In the genomic region with DNA sequence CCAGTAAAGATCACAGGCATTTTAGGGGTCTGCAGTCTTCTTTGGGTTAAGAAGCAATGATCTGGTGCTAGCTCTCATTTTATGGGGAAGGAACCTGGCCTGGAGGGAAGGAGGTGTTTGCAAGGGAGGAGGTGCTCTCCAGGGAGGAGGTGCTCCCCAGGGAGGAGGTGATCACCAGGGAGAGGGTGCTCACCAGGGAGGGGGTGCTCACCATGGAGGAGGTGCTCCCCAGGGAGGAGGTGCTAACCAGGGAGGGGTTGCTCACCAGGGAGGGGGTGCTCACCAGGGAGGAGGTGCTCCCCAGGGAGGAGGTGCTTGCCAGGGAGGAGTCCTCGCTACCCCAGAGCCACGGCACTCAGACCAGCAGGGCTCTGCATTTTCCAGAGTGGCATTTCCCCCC, we compare ENCODE assay signal across 1 cellular context.
TF ChIP-seq lines count a peak whose summit lies in the region.

No MANE protein-coding gene starts in this region.

TF ChIP-seq in HEK293, 187 proteins besides CTCF, POLR2A, EP300 and RAD21:
- TF ChIP-seq, protein P1, sequence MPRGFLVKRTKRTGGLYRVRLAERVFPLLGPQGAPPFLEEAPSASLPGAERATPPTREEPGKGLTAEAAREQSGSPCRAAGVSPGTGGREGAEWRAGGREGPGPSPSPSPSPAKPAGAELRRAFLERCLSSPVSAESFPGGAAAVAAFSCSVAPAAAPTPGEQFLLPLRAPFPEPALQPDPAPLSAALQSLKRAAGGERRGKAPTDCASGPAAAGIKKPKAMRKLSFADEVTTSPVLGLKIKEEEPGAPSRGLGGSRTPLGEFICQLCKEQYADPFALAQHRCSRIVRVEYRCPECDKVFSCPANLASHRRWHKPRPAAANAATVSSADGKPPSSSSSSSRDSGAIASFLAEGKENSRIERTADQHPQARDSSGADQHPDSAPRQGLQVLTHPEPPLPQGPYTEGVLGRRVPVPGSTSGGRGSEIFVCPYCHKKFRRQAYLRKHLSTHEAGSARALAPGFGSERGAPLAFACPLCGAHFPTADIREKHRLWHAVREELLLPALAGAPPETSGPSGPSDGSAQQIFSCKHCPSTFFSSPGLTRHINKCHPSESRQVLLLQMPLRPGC (tag by site-specific recombination; IDR thresholded peaks at IDR 0.05): no peak
- no peak for TF ChIP-seq ZNF48 (tag by site-specific recombination; IDR thresholded peaks at IDR 0.05)
- TF ChIP-seq ZIC2 (tag by site-specific recombination; IDR thresholded peaks at IDR 0.05): peak; percentile 66
- TF ChIP-seq ZBTB7A (tag by site-specific recombination; IDR thresholded peaks at IDR 0.05; ENCODE audit: low read depth): no peak
- no peak for TF ChIP-seq SP3 (tag by site-specific recombination; IDR thresholded peaks at IDR 0.05)
- TF ChIP-seq KLF10 (tag by site-specific recombination; IDR thresholded peaks at IDR 0.05): no peak
- TF ChIP-seq KLF1 (tag by site-specific recombination; IDR thresholded peaks at IDR 0.05): no peak
